11 cellular contexts compared by ENCODE assay signal in genomic region chr17:78819402-78819801, GRCh38. TPM values are rescaled to one million over a fixed set of nuclear protein-coding genes. Genes with fewer than 3 reads are reported as not detected.
DNase-seq lines count a peak whose midpoint lies in the region; ATAC-seq and TF ChIP-seq lines count a peak whose summit lies in the region.
"Had no signal": no experiment of that assay in that cellular context is flagged by ENCODE, and none has a peak within 500 bp of the region (broad histone marks: within the 10 kb centered on the region; RNA-seq: fewer than 3 reads in every experiment).

No MANE protein-coding gene starts in this region.

- no peaks in the 10 kb centered on the region for H3K9me2 ChIP-seq in MM.1S (replicated peaks; ENCODE audit: insufficient read depth, low read length)

- H3K27me3 ChIP-seq in CD8-positive, alpha-beta memory T cell (ENCODE audit: insufficient read depth, low read length, poor library complexity, severe bottlenecking) = no peaks in the 10 kb centered on the region
- H3K27me3 ChIP-seq in MM.1S (replicated peaks; ENCODE audit: insufficient read depth, low read length) (no peaks in the 10 kb centered on the region), gastrocnemius medialis (no peaks in the 10 kb centered on the region)
- no peaks in the 10 kb centered on the region for H3K27me3 ChIP-seq in effector memory CD4-positive, alpha-beta T cell (replicated peaks; ENCODE audit: control insufficient read depth, insufficient read depth, low read length, poor library complexity, severe bottlenecking)

- peaks cover 64% of the 10 kb centered on the region for H3K79me2 ChIP-seq in MM.1S (ENCODE audit: low read length)

- H3F3A ChIP-seq in MM.1S (ENCODE audit: insufficient read depth, low read length) = peaks cover 29% of the 10 kb centered on the region

- peak overlapping the region; percentile 56 for H3K27ac ChIP-seq in CD8-positive, alpha-beta memory T cell (ENCODE audit: low read depth, low read length)
- peak overlapping the region; percentile 96; the same call in 1 of the 2 replicates for H3K27ac ChIP-seq in MM.1S (ENCODE audit: low read length)
- H3K27ac ChIP-seq in effector memory CD4-positive, alpha-beta T cell (ENCODE audit: insufficient read depth, low read length, poor library complexity, severe bottlenecking) = peak overlapping the region; percentile 74
- H3K27ac ChIP-seq in gastrocnemius medialis = peak overlapping the region in 3 of 4 donors; percentile 20 to 41 (median 33)

- no peak for DNase-seq in CD8-positive, alpha-beta memory T cell
- DNase-seq in MM.1S (no peak), gastrocnemius medialis (no peak), iPS-NIHi7 (ENCODE audit: extremely low spot score) (no peak), iPS-NIHi11 (ENCODE audit: low spot score) (no peak)
- DNase-seq in effector memory CD4-positive, alpha-beta T cell = no peak
- DNase-seq: NCI-H345; occipital lobe; stimulated activated CD4-positive, alpha-beta T cell treated with anti-CD3 and anti-CD28 coated beads, Interleukin-1b, Interleukin-23, amount 100 ng/mL, for 48 hours had no signal

- H3K27me3 Mint-ChIP-seq in CD8-positive, alpha-beta memory T cell = peaks cover 0 to 11% of the 10 kb centered on the region in 2 donors

- CTCF ChIA-PET in CD8-positive, alpha-beta memory T cell (lab: Charles Lee) = interaction anchor here (0.9 to 2.6 kb wide), 8 partner anchors 14 to 459 kb away, joined by 3 to 7 read pairs (median 5); no protein-coding TSS in a partner anchor

- H3K36me3 Mint-ChIP-seq in CD8-positive, alpha-beta memory T cell = peaks cover 20 to 90% (median 24%) of the 10 kb centered on the region in 3 donors

- H3K4me2 ChIP-seq in MM.1S (ENCODE audit: low read depth, low read length) = no peak overlapping the region

- H3K9me3 Mint-ChIP-seq in CD8-positive, alpha-beta memory T cell = no peaks in the 10 kb centered on the region

- POLR2A ChIA-PET in CD8-positive, alpha-beta memory T cell (lab: Charles Lee) = interaction anchor here (0.6 to 2.0 kb wide), 6 partner anchors 9 to 39 kb away, joined by 3 to 9 read pairs (median 6); partner anchors contain the start of gene USP36

- ATAC-seq in gastrocnemius medialis (no peak), GM21526 (IDR thresholded peaks at IDR 0.05; ENCODE audit: low FRiP score, unreplicated experiment) (no peak)
- ATAC-seq: Panc1 had no signal

- peak overlapping the region; percentile 31 to 87 (median 76) for H3K4me3 Mint-ChIP-seq in CD8-positive, alpha-beta memory T cell

- no peaks in the 10 kb centered on the region for H3K9me3 ChIP-seq in CD8-positive, alpha-beta memory T cell (ENCODE audit: low read length)
- H3K9me3 ChIP-seq in MM.1S (replicated peaks; ENCODE audit: insufficient read depth, low read length) = no peaks in the 10 kb centered on the region
- H3K9me3 ChIP-seq in effector memory CD4-positive, alpha-beta T cell (ENCODE audit: control insufficient read depth, low read length) = no peaks in the 10 kb centered on the region
- H3K9me3 ChIP-seq in gastrocnemius medialis = no peaks in the 10 kb centered on the region

- peaks cover 56% of the 10 kb centered on the region for H3K36me3 ChIP-seq in CD8-positive, alpha-beta memory T cell (ENCODE audit: insufficient read depth, low read length)
- H3K36me3 ChIP-seq in MM.1S (replicated peaks; ENCODE audit: insufficient read depth, low read length) (peaks cover 29% of the 10 kb centered on the region; the same call in 1 of the 2 replicates), gastrocnemius medialis (peaks cover 0 to 88% of the 10 kb centered on the region in 2 donors)
- peaks cover 57% of the 10 kb centered on the region for H3K36me3 ChIP-seq in effector memory CD4-positive, alpha-beta T cell (ENCODE audit: control insufficient read depth, insufficient read depth, low read length)

- H3K4me1 Mint-ChIP-seq in CD8-positive, alpha-beta memory T cell = peaks cover 49 to 63% (median 62%) of the 10 kb centered on the region in 3 donors

- intact Hi-C loops in gastrocnemius medialis (cut with DNase I; ENCODE audit: low total_unique reads) = no loop called here

- no peak overlapping the region for H2AFZ ChIP-seq in MM.1S (ENCODE audit: low read length)

- H3K4me3 ChIP-seq in CD8-positive, alpha-beta memory T cell (ENCODE audit: low read length) = peak overlapping the region; percentile 32
- H3K4me3 ChIP-seq in MM.1S (ENCODE audit: low read length) (no peak overlapping the region), gastrocnemius medialis (no peak overlapping the region)
- H3K4me3 ChIP-seq in effector memory CD4-positive, alpha-beta T cell (ENCODE audit: insufficient read depth, low read depth, low read length, poor library complexity, severe bottlenecking) = no peak overlapping the region

- no peaks in the 10 kb centered on the region for H4K20me1 ChIP-seq in MM.1S (ENCODE audit: insufficient read depth, low read length)

- no peak for TF ChIP-seq CTCF in MM.1S (IDR thresholded peaks at IDR 0.05; ENCODE audit: low read length)
- no peak for TF ChIP-seq CTCF in gastrocnemius medialis (IDR thresholded peaks at IDR 0.05 in 4 of 5, conservative IDR thresholded peaks at IDR 0.05 in 1 of 5)

- TF ChIP-seq POLR2A in gastrocnemius medialis (IDR thresholded peaks at IDR 0.05) = no peak

- H3K27ac Mint-ChIP-seq in CD8-positive, alpha-beta memory T cell = peak overlapping the region; percentile 79 to 100 (median 98)

- in situ Hi-C loops in gastrocnemius medialis (cut with MboI; ENCODE audit: low sequenced_read_pairs in 4 of 4) = loop anchor here in 2 of 4 donors (25.0 kb wide), 1 partner anchor 332 kb away; no protein-coding TSS in a partner anchor

- no peak overlapping the region for H3K9ac ChIP-seq in MM.1S (ENCODE audit: low read length)

- H3K4me1 ChIP-seq in CD8-positive, alpha-beta memory T cell (ENCODE audit: insufficient read depth, low read length) = peaks cover 59% of the 10 kb centered on the region
- peaks cover 26% of the 10 kb centered on the region for H3K4me1 ChIP-seq in MM.1S (ENCODE audit: low read length)
- H3K4me1 ChIP-seq in effector memory CD4-positive, alpha-beta T cell (ENCODE audit: control insufficient read depth, insufficient read depth, low read length, poor library complexity, severe bottlenecking) = peaks cover 42% of the 10 kb centered on the region
- no peaks in the 10 kb centered on the region for H3K4me1 ChIP-seq in gastrocnemius medialis

RNA-seq across cellular contexts. Expression of gene USP36, which starts 21.2 kb away (rescaled TPM):
- 100 to 1,000 TPM; 118 to 122 TPM for total RNA-seq in CD8-positive, alpha-beta memory T cell
- polyA plus RNA-seq in CD8-positive, alpha-beta memory T cell = 43.2 TPM
- 10 to 100 TPM; 15.2 to 21.1 (median 20.0) TPM for total RNA-seq in gastrocnemius medialis

RNA-seq across cellular contexts. Expression of gene CYTH1, which starts 37.3 kb away (rescaled TPM):
- total RNA-seq in CD8-positive, alpha-beta memory T cell = 100 to 1,000 TPM; 115 to 129 TPM
- polyA plus RNA-seq in CD8-positive, alpha-beta memory T cell = 279 TPM
- total RNA-seq in gastrocnemius medialis = 10 to 100 TPM; 24.7 to 43.7 (median 32.4) TPM

Comparison
In these comparisons a context has a peak if more than half of its experiments do, and no peak if none do; other contexts are left out.
1. H3K27ac ChIP-seq: peak in every context shown above with its lines; median percentile 96 in MM.1S; 74 in effector memory CD4-positive, alpha-beta T cell; 56 in CD8-positive, alpha-beta memory T cell; 33 in gastrocnemius medialis.
2. RNA of gene USP36, which starts 21.2 kb away (total RNA-seq): 118 to 122 TPM in CD8-positive, alpha-beta memory T cell; 15.2 to 21.1 TPM in gastrocnemius medialis; every median in the first group is over 4 times any median in the second.